Comparison of ENCODE assay signal across 2 cellular contexts in genomic region chr1:109917429-109918076, GRCh38.
TF ChIP-seq lines count a peak whose summit lies in the region.

No MANE protein-coding gene starts in this region.

TF ChIP-seq in GM12891, 5 proteins besides CTCF, POLR2A, EP300 and RAD21:
- TF ChIP-seq POLR2AphosphoS5 (IDR thresholded peaks at IDR 0.05; ENCODE audit: low read depth, low read length) (no peak), POU2F2 (IDR thresholded peaks at IDR 0.05; ENCODE audit: low read depth, low read length) (no peak), SPI1 (IDR thresholded peaks at IDR 0.05; ENCODE audit: low read depth, low read length) (no peak), TAF1 (IDR thresholded peaks at IDR 0.05; ENCODE audit: low read depth, low read length) (no peak), PAX5 (IDR thresholded peaks at IDR 0.05; ENCODE audit: insufficient read depth, low read length, severe bottlenecking) (no peak)

TF ChIP-seq in SK-N-SH, 30 proteins besides CTCF, POLR2A, EP300 and RAD21:
- TF ChIP-seq CHD2 (IDR thresholded peaks at IDR 0.05; ENCODE audit: low read length, partially characterized antibody) = no peak
- TF ChIP-seq MAX (IDR thresholded peaks at IDR 0.05; ENCODE audit: low read depth) = no peak
TF ChIP-seq in SK-N-SH: peak in this region for 0.
